Comparison of ENCODE assay signal across 22 cellular contexts in genomic region chr6:15668918-15669317, GRCh38.
"Had no signal": no experiment of that assay in that cellular context is flagged by ENCODE, and none has a peak within 500 bp of the region (broad histone marks: within the 10 kb centered on the region; RNA-seq: fewer than 3 reads in every experiment).

No MANE protein-coding gene starts in this region.

- DNase-seq: hypothalamus; islet precursor cell; left ventricle myocardium inferior; midbrain; mucosa of descending colon; naive thymus-derived CD4-positive, alpha-beta T cell; ovary; right lobe of liver; stimulated activated CD4-positive, alpha-beta T cell treated with anti-CD3 and anti-CD28 coated beads, Interleukin-1b, Interleukin-23, amount 100 ng/mL, for 48 hours; stimulated activated CD4-positive, alpha-beta T cell treated with anti-CD3 and anti-CD28 coated beads, Interleukin-2, amount 100 ng/mL, for 48 hours; stimulated activated CD4-positive, alpha-beta T cell treated with anti-CD3 and anti-CD28 coated beads, Interleukin-4, amount 100 ng/mL, for 4 hours; stimulated activated CD8-positive, alpha-beta memory T cell treated with anti-CD3 and anti-CD28 coated beads, Interleukin-4, amount 100 ng/mL, for 48 hours; stimulated activated naive CD4-positive, alpha-beta T cell treated with Interleukin-2 at 50 U/mL for 16 hours; stimulated activated naive CD8-positive, alpha-beta T cell treated with anti-CD3 and anti-CD28 coated beads, Interleukin-15, amount 100 ng/mL, for 72 hours; substantia nigra; uterus had no signal

- H3K4me2 ChIP-seq: smooth muscle cell had no signal

- H3K9me3 ChIP-seq: left ventricle myocardium inferior, mucosa of descending colon, ovary, right atrium auricular region, right lobe of liver, tibial nerve, uterus had no signal

- H3K27ac ChIP-seq: left ventricle myocardium inferior, ovary, right atrium auricular region, right lobe of liver, tibial nerve, uterus had no signal

- ATAC-seq: mucosa of descending colon; naive thymus-derived CD4-positive, alpha-beta T cell; natural killer cell treated with Interleukin-12 subunit alpha and Interleukin-12 subunit beta and Interleukin-15 and Interleukin-18, amount 100 ng/mL, for 72 hours; right lobe of liver; stimulated activated memory B cell treated with anti-CD40 and anti-IgM and Interleukin-4, amounts not matched to agents 10 μg/mL and 1 μg/mL and 100 μg/mL, for 72 hours; stimulated activated naive CD8-positive, alpha-beta T cell treated with anti-CD3 and anti-CD28 coated beads, Interleukin-15, amount 100 ng/mL, for 72 hours had no signal

- H3K4me3 ChIP-seq: left ventricle myocardium inferior, lung, mucosa of descending colon, ovary, right atrium auricular region, right lobe of liver, smooth muscle cell, tibial nerve, uterus had no signal

- H3K4me1 ChIP-seq: left ventricle myocardium inferior, right atrium auricular region, right lobe of liver, uterus had no signal

- H3K36me3 ChIP-seq: left ventricle myocardium inferior, ovary, right atrium auricular region, right lobe of liver, tibial nerve, uterus had no signal

- H3K27me3 ChIP-seq: ovary, right atrium auricular region, right lobe of liver, tibial nerve, uterus had no signal
